In genomic region chr5:65928341-65928752, GRCh38 we compare ENCODE assay signal across 8 cellular contexts. TPM values are rescaled to one million over a fixed set of nuclear protein-coding genes. Genes with fewer than 3 reads are reported as not detected.
DNase-seq lines count a peak whose midpoint lies in the region; ATAC-seq lines count a peak whose summit lies in the region.

No MANE protein-coding gene starts in this region.

- H3K36me3 ChIP-seq in iPS-15b (ENCODE audit: control insufficient read depth, insufficient read depth, low read length) (no peaks in the 10 kb centered on the region), stomach smooth muscle (ENCODE audit: control insufficient read depth in 2 of 2, insufficient read depth in 2 of 2, low read length in 2 of 2) (no peaks in the 10 kb centered on the region)

- POLR2A ChIA-PET in activated CD4-positive, alpha-beta memory T cell treated with anti-CD3 and anti-CD28 coated beads, Interleukin-2, amount 10 ng/mL, durations not matched to agents 7 days and 5 days (lab: Charles Lee), result interaction anchor here (0.9 to 3.6 kb wide), 7 partner anchors 17 to 365 kb away, joined by 3 to 27 read pairs (median 4); partner anchors contain the start of genes CENPK, PPWD1 and SREK1

- peak overlapping the region; percentile 4 for H3K9ac ChIP-seq in iPS-15b (ENCODE audit: low read depth, low read length)
- H3K9ac ChIP-seq in stomach smooth muscle (ENCODE audit: low read length in 2 of 2), result peak overlapping the region in 1 of 2 donors; percentile 77

- DNase-seq in NCI-H510A treated with DMSO at 0.1 percent for 48 hours (lab: John Stamatoyannopoulos, UW) (peak; percentile 2), NCI-H510A (lab: John Stamatoyannopoulos, UW) (no peak), DMS153 treated with DMSO at 0.1 percent for 48 hours (lab: John Stamatoyannopoulos, UW; ENCODE audit: unreplicated experiment) (no peak), NCI-H2227 (lab: John Stamatoyannopoulos, UW; ENCODE audit: unreplicated experiment) (no peak)
- no peak for DNase-seq in activated CD4-positive, alpha-beta memory T cell treated with anti-CD3 and anti-CD28 coated beads, Interleukin-2, amount 10 ng/mL, durations not matched to agents 7 days and 5 days

- H3K4me1 Mint-ChIP-seq in activated CD4-positive, alpha-beta memory T cell treated with anti-CD3 and anti-CD28 coated beads, Interleukin-2, amount 10 ng/mL, durations not matched to agents 7 days and 5 days, result peaks cover 40% of the 10 kb centered on the region

- peaks cover 25% of the 10 kb centered on the region for H3K36me3 Mint-ChIP-seq in activated CD4-positive, alpha-beta memory T cell treated with anti-CD3 and anti-CD28 coated beads, Interleukin-2, amount 10 ng/mL, durations not matched to agents 7 days and 5 days (ENCODE audit: low read depth)

- H3K27ac Mint-ChIP-seq in activated CD4-positive, alpha-beta memory T cell treated with anti-CD3 and anti-CD28 coated beads, Interleukin-2, amount 10 ng/mL, durations not matched to agents 7 days and 5 days, result peak overlapping the region; percentile 92

- H3K9me3 ChIP-seq in iPS-15b (ENCODE audit: control insufficient read depth, insufficient read depth, low read length) (no peaks in the 10 kb centered on the region), stomach smooth muscle (ENCODE audit: control insufficient read depth in 2 of 2, low read length in 2 of 2) (no peaks in the 10 kb centered on the region)

- H3K4me1 ChIP-seq in iPS-15b (ENCODE audit: control insufficient read depth, insufficient read depth, low read length), result peaks cover 21% of the 10 kb centered on the region
- H3K4me1 ChIP-seq in stomach smooth muscle (ENCODE audit: control insufficient read depth, insufficient read depth, low read length), result no peaks in the 10 kb centered on the region

- peak overlapping the region; percentile 94 for H3K4me3 Mint-ChIP-seq in activated CD4-positive, alpha-beta memory T cell treated with anti-CD3 and anti-CD28 coated beads, Interleukin-2, amount 10 ng/mL, durations not matched to agents 7 days and 5 days

- ATAC-seq in HG02840 (IDR thresholded peaks at IDR 0.05; ENCODE audit: low FRiP score, unreplicated experiment), result no peak

- no peak overlapping the region for H3K27ac ChIP-seq in stomach smooth muscle (ENCODE audit: low read length)

- H3K4me3 ChIP-seq in iPS-15b (ENCODE audit: low read depth, low read length) (peak overlapping the region; percentile 83), stomach smooth muscle (ENCODE audit: low read length in 2 of 2) (peak overlapping the region; percentile 85 to 97)

- peaks cover 14% of the 10 kb centered on the region for H3K27me3 ChIP-seq in iPS-15b (ENCODE audit: control insufficient read depth, insufficient read depth, low read length)
- H3K27me3 ChIP-seq in stomach smooth muscle (ENCODE audit: control insufficient read depth in 1 of 2, insufficient read depth in 2 of 2, low read length in 2 of 2), result no peaks in the 10 kb centered on the region

- CTCF ChIA-PET in activated CD4-positive, alpha-beta memory T cell treated with anti-CD3 and anti-CD28 coated beads, Interleukin-2, amount 10 ng/mL, durations not matched to agents 7 days and 5 days (lab: Charles Lee), result no interaction called here

- no peaks in the 10 kb centered on the region for H3K9me3 Mint-ChIP-seq in activated CD4-positive, alpha-beta memory T cell treated with anti-CD3 and anti-CD28 coated beads, Interleukin-2, amount 10 ng/mL, durations not matched to agents 7 days and 5 days

- H3K27me3 Mint-ChIP-seq in activated CD4-positive, alpha-beta memory T cell treated with anti-CD3 and anti-CD28 coated beads, Interleukin-2, amount 10 ng/mL, durations not matched to agents 7 days and 5 days, result peaks cover 11% of the 10 kb centered on the region

RNA-seq across cellular contexts. Expression of gene ERBIN, which starts 2.0 kb away (rescaled TPM):
- 10 to 100 TPM; 55.9 to 56.3 TPM for total RNA-seq in activated CD4-positive, alpha-beta memory T cell treated with anti-CD3 and anti-CD28 coated beads, Interleukin-2, amount 10 ng/mL, durations not matched to agents 7 days and 5 days
